24 cellular contexts compared by ENCODE assay signal in genomic region chr2:225600444-225600843, GRCh38.
DNase-seq lines count a peak whose midpoint lies in the region; ATAC-seq, FAIRE-seq and TF ChIP-seq lines count a peak whose summit lies in the region.
"Had no signal": no experiment of that assay in that cellular context is flagged by ENCODE, and none has a peak within 500 bp of the region (broad histone marks: within the 10 kb centered on the region; RNA-seq: fewer than 3 reads in every experiment).

No MANE protein-coding gene starts in this region.

- no peaks in the 10 kb centered on the region for H4K20me1 ChIP-seq in BLaER1 treated with 17β-estradiol and CSF1 and Interleukin-3, amounts not matched to agents 10 nM and 100 nM
- no peaks in the 10 kb centered on the region for H4K20me1 ChIP-seq in IMR-90 (ENCODE audit: insufficient read depth, low read length)
- H4K20me1 ChIP-seq in K562 (replicated peaks; ENCODE audit: control insufficient read depth, insufficient read depth, low read length): no peaks in the 10 kb centered on the region

- BruUV-seq in IMR-90 (replicated peaks; lab: Mats Ljungman, UMichigan) (no TSS peak), K562 (replicated peaks; lab: Mats Ljungman, UMichigan) (no TSS peak)

- no peak overlapping the region for H2AK5ac ChIP-seq in IMR-90 (ENCODE audit: low read depth, low read length)
- no peak overlapping the region for H2AK5ac ChIP-seq in mesendoderm (ENCODE audit: low read length)

- peaks cover 12 to 53% (median 35%) of the 10 kb centered on the region in 10 experiments for H3K4me1 ChIP-seq in BLaER1 treated with 17β-estradiol and CSF1 and Interleukin-3, amounts not matched to agents 10 nM and 100 nM
- H3K4me1 ChIP-seq in IMR-90 (ENCODE audit: control insufficient read depth, insufficient read depth, low read length): no peaks in the 10 kb centered on the region
- H3K4me1 ChIP-seq in K562 (replicated peaks in 1 of 2; ENCODE audit: control insufficient read depth in 2 of 2, insufficient read depth in 2 of 2, low read length in 2 of 2): peaks cover 0 to 8% of the 10 kb centered on the region in 2 experiments; a peak in 2 of 5 replicates
- no peaks in the 10 kb centered on the region for H3K4me1 ChIP-seq in small intestine (ENCODE audit: control insufficient read depth in 2 of 2, insufficient read depth in 1 of 2, low read depth in 1 of 2, low read length in 1 of 2)
- no peaks in the 10 kb centered on the region for H3K4me1 ChIP-seq in gastroesophageal sphincter
- no peaks in the 10 kb centered on the region for H3K4me1 ChIP-seq in mesendoderm (ENCODE audit: control insufficient read depth, low read depth, low read length)
- H3K4me1 ChIP-seq: colonic mucosa, parathyroid adenoma, right lobe of liver had no signal

- intact Hi-C loops in IMR-90 (cut with micrococcal nuclease): no loop called here
- intact Hi-C loops in K562 (cut with micrococcal nuclease): no loop called here

- H3K9me1 ChIP-seq in IMR-90 (ENCODE audit: insufficient read depth, low read length): no peaks in the 10 kb centered on the region
- no peaks in the 10 kb centered on the region for H3K9me1 ChIP-seq in K562 (ENCODE audit: control insufficient read depth, insufficient read depth, low read length)

- in situ Hi-C loops in IMR-90 (cut with MboI; ENCODE audit: low sequenced_read_pairs): no loop called here
- in situ Hi-C loops in K562 (cut with MboI): no loop called here

- H3K23ac ChIP-seq in IMR-90 (ENCODE audit: low read depth, low read length): no peak overlapping the region
- H3K23ac ChIP-seq in mesendoderm (ENCODE audit: low read length): no peak overlapping the region

- H3K79me1 ChIP-seq in IMR-90 (ENCODE audit: low read depth in 1 of 2, low read length in 2 of 2) (no peaks in the 10 kb centered on the region), mesendoderm (ENCODE audit: low read length) (no peaks in the 10 kb centered on the region)

- no peak for TF ChIP-seq RAD21 in IMR-90 (IDR thresholded peaks at IDR 0.05; ENCODE audit: low read length)
- no peak for TF ChIP-seq RAD21 in K562 (CRISPR knock-in tag; conservative IDR thresholded peaks at IDR 0.05 in 1 of 2, IDR thresholded peaks at IDR 0.05 in 1 of 2)

- H3K9ac ChIP-seq in BLaER1 treated with 17β-estradiol and CSF1 and Interleukin-3, amounts not matched to agents 10 nM and 100 nM: peak overlapping the region in 4 of 11 experiments; percentile 0 to 72 (median 30); a peak in 4 of 22 replicates
- H3K9ac ChIP-seq in IMR-90 (ENCODE audit: low read depth, low read length): no peak overlapping the region
- peak overlapping the region in 1 of 2 experiments; percentile 14; a peak in 1 of 4 replicates for H3K9ac ChIP-seq in K562 (ENCODE audit: insufficient read depth in 1 of 2, low read depth in 2 of 2, low read length in 2 of 2)
- no peak overlapping the region for H3K9ac ChIP-seq in mesendoderm (ENCODE audit: low read length)
- H3K9ac ChIP-seq: parathyroid adenoma had no signal

- peak overlapping the region in 10 of 11 experiments; percentile 18 to 91 (median 88); a peak in 18 of 22 replicates for H3K27ac ChIP-seq in BLaER1 treated with 17β-estradiol and CSF1 and Interleukin-3, amounts not matched to agents 10 nM and 100 nM
- no peak overlapping the region for H3K27ac ChIP-seq in IMR-90 (ENCODE audit: insufficient read depth, low read length)
- no peak overlapping the region for H3K27ac ChIP-seq in K562 (ENCODE audit: extremely low read depth, low read depth, low read length)
- H3K27ac ChIP-seq in small intestine (ENCODE audit: low read depth in 1 of 2, low read length in 1 of 2): no peak overlapping the region
- no peak overlapping the region for H3K27ac ChIP-seq in gastroesophageal sphincter
- no peak overlapping the region for H3K27ac ChIP-seq in mesendoderm (ENCODE audit: low read depth, low read length)
- H3K27ac ChIP-seq: colonic mucosa, parathyroid adenoma, right lobe of liver, thoracic aorta had no signal

- TF ChIP-seq POLR2A in IMR-90 (IDR thresholded peaks at IDR 0.05; ENCODE audit: low read depth, low read length) (no peak), K562 (conservative IDR thresholded peaks at IDR 0.05) (no peak), gastroesophageal sphincter (IDR thresholded peaks at IDR 0.05) (no peak)

- peak; percentile 86 for ATAC-seq in GM21526 (IDR thresholded peaks at IDR 0.05; ENCODE audit: low FRiP score, unreplicated experiment)
- ATAC-seq in IMR-90 (ENCODE audit: low read depth): no peak
- ATAC-seq in K562: no peak
- no peak for ATAC-seq in gastroesophageal sphincter
- ATAC-seq: activated CD4-positive, CD25-positive, alpha-beta regulatory T cell treated with anti-CD3 and anti-CD28 coated beads, Interleukin-2, amount 50 U/mL, for 24 hours; left cardiac atrium; natural killer cell treated with Interleukin-12 subunit alpha and Interleukin-12 subunit beta and Interleukin-15 and Interleukin-18, amount 100 ng/mL, for 72 hours; PC-3; right lobe of liver; stimulated activated memory B cell treated with anti-CD40 and anti-IgM and Interleukin-4, amounts not matched to agents 10 μg/mL and 1 μg/mL and 100 μg/mL, for 72 hours had no signal

- CTCF ChIA-PET in IMR-90 (lab: Yijun Ruan, JAX) (no interaction called here), K562 (lab: Yijun Ruan, JAX; ENCODE audit: low intra/inter-chr PET ratio) (no interaction called here)

- H2AFZ ChIP-seq in IMR-90 (replicated peaks; ENCODE audit: low read length, poor library complexity): no peak overlapping the region
- H2AFZ ChIP-seq in K562 (ENCODE audit: low read depth, low read length): 0 out of 2 replicates have a peak overlapping the region, but pooled peaks have one; percentile 45
- H2AFZ ChIP-seq: parathyroid adenoma had no signal

- no peak overlapping the region for H2BK20ac ChIP-seq in IMR-90 (ENCODE audit: low read depth, low read length)

- peaks cover 9 to 32% (median 18%) of the 10 kb centered on the region in 11 experiments; a peak in 21 of 22 replicates for H3K9me3 ChIP-seq in BLaER1 treated with 17β-estradiol and CSF1 and Interleukin-3, amounts not matched to agents 10 nM and 100 nM (replicated peaks in 1 of 11)
- H3K9me3 ChIP-seq in IMR-90 (ENCODE audit: control insufficient read depth, insufficient read depth, low read length) (no peaks in the 10 kb centered on the region), K562 (replicated peaks; ENCODE audit: control insufficient read depth, insufficient read depth, low read depth, low read length) (peaks cover 1% of the 10 kb centered on the region; the same call in 1 of the 2 replicates), small intestine (ENCODE audit: control insufficient read depth, low read depth) (no peaks in the 10 kb centered on the region), gastroesophageal sphincter (no peaks in the 10 kb centered on the region)
- H3K9me3 ChIP-seq: colonic mucosa, right lobe of liver, thoracic aorta had no signal

- TF ChIP-seq EP300 in K562 (IDR thresholded peaks at IDR 0.05; ENCODE audit: low read length): no peak
- TF ChIP-seq EP300 in gastroesophageal sphincter (IDR thresholded peaks at IDR 0.05): no peak

- H3K4ac ChIP-seq in IMR-90 (ENCODE audit: low read depth, low read length) (no peak overlapping the region), mesendoderm (ENCODE audit: low read depth, low read length) (no peak overlapping the region)

- dilution Hi-C loops in IMR-90 (cut with HindIII; ENCODE audit: low sequenced_read_pairs, unreplicated experiment): no loop called here

- H3K18ac ChIP-seq in IMR-90 (ENCODE audit: low read depth, low read length) (no peak overlapping the region), mesendoderm (ENCODE audit: low read length) (no peak overlapping the region)

- no peaks in the 10 kb centered on the region for H3K27me3 ChIP-seq in BLaER1 treated with 17β-estradiol and CSF1 and Interleukin-3, amounts not matched to agents 10 nM and 100 nM
- H3K27me3 ChIP-seq in IMR-90 (ENCODE audit: control insufficient read depth, insufficient read depth, low read length) (no peaks in the 10 kb centered on the region), K562 (ENCODE audit: control insufficient read depth in 2 of 2, insufficient read depth in 2 of 2, low read length in 2 of 2) (no peaks in the 10 kb centered on the region), small intestine (ENCODE audit: control insufficient read depth in 2 of 2, insufficient read depth in 2 of 2, low read length in 2 of 2) (no peaks in the 10 kb centered on the region), gastroesophageal sphincter (no peaks in the 10 kb centered on the region), mesendoderm (ENCODE audit: insufficient read depth, low read length, poor library complexity) (no peaks in the 10 kb centered on the region)
- H3K27me3 ChIP-seq: colonic mucosa, right lobe of liver had no signal

- H2BK5ac ChIP-seq in IMR-90 (ENCODE audit: low read depth, low read length, poor library complexity, severe bottlenecking) (no peak overlapping the region), mesendoderm (ENCODE audit: low read length) (no peak overlapping the region)

- H3K4me2 ChIP-seq in BLaER1 treated with 17β-estradiol and CSF1 and Interleukin-3, amounts not matched to agents 10 nM and 100 nM: peak overlapping the region in 9 of 11 experiments; percentile 16 to 85 (median 78); a peak in 17 of 22 replicates
- H3K4me2 ChIP-seq in IMR-90 (ENCODE audit: low read depth, low read length) (no peak overlapping the region), K562 (ENCODE audit: insufficient read depth, low read length) (no peak overlapping the region), mesendoderm (ENCODE audit: low read length) (no peak overlapping the region)

- peaks cover 0 to 9% (median 0%) of the 10 kb centered on the region in 11 experiments; a peak in 4 of 22 replicates for H3K36me3 ChIP-seq in BLaER1 treated with 17β-estradiol and CSF1 and Interleukin-3, amounts not matched to agents 10 nM and 100 nM
- no peaks in the 10 kb centered on the region for H3K36me3 ChIP-seq in IMR-90 (ENCODE audit: control insufficient read depth, insufficient read depth, low read length)
- no peaks in the 10 kb centered on the region for H3K36me3 ChIP-seq in K562 (ENCODE audit: control insufficient read depth, insufficient read depth, low read length)
- no peaks in the 10 kb centered on the region for H3K36me3 ChIP-seq in small intestine (ENCODE audit: control insufficient read depth in 2 of 2, insufficient read depth in 2 of 2, low read length in 2 of 2)
- H3K36me3 ChIP-seq in gastroesophageal sphincter: no peaks in the 10 kb centered on the region
- H3K36me3 ChIP-seq in mesendoderm (ENCODE audit: control insufficient read depth, insufficient read depth, low read length): no peaks in the 10 kb centered on the region
- H3K36me3 ChIP-seq: colonic mucosa, right lobe of liver, thoracic aorta had no signal

- H4K5ac ChIP-seq in IMR-90 (ENCODE audit: low read depth, low read length) (no peak overlapping the region), mesendoderm (ENCODE audit: low read length) (no peak overlapping the region)

- H2BK120ac ChIP-seq in IMR-90 (ENCODE audit: low read depth, low read length) (no peak overlapping the region), mesendoderm (ENCODE audit: low read depth, low read length) (no peak overlapping the region)

- DNase-seq in IMR-90 (peak; percentile 4), K562 (ENCODE audit: extremely low read depth in 1 of 4, low spot score in 3 of 4) (no peak), small intestine (no peak), H4 (ENCODE audit: low spot score) (no peak), mesendoderm (no peak)
- DNase-seq: activated CD8-positive, alpha-beta memory T cell treated with anti-CD3 and anti-CD28 coated beads for 24 hours; activated naive CD8-positive, alpha-beta T cell treated with anti-CD3 and anti-CD28 coated beads for 36 hours; colonic mucosa; KG1; left cardiac atrium; NCI-H69; PC-3; right lobe of liver had no signal

- H3K14ac ChIP-seq in IMR-90 (replicated peaks; ENCODE audit: low read depth, low read length): no peak overlapping the region

- H2AK9ac ChIP-seq in IMR-90 (replicated peaks; ENCODE audit: low read depth, low read length, poor library complexity): no peak overlapping the region

- peak overlapping the region in 1 of 10 experiments; percentile 29; a peak in 1 of 20 replicates for H3K4me3 ChIP-seq in BLaER1 treated with 17β-estradiol and CSF1 and Interleukin-3, amounts not matched to agents 10 nM and 100 nM
- H3K4me3 ChIP-seq in IMR-90 (ENCODE audit: insufficient read depth, low read depth, low read length) (no peak overlapping the region), K562 (no peak overlapping the region), small intestine (ENCODE audit: low read depth in 1 of 2, low read length in 2 of 2) (no peak overlapping the region), gastroesophageal sphincter (no peak overlapping the region), mesendoderm (ENCODE audit: low read length) (no peak overlapping the region)
- H3K4me3 ChIP-seq: colonic mucosa, right lobe of liver, thoracic aorta had no signal

- FAIRE-seq in K562 (lab: Jason Lieb, UNC) (no peak), small intestine (lab: Jason Lieb, UNC) (no peak)
- FAIRE-seq: endometrium, G401.6, H1 had no signal

- H3K56ac ChIP-seq in IMR-90 (ENCODE audit: extremely low read depth, insufficient read depth, low read length): no peak overlapping the region
- no peak overlapping the region for H3K56ac ChIP-seq in mesendoderm (ENCODE audit: low read length)

- no peak for TF ChIP-seq CTCF in IMR-90 (conservative IDR thresholded peaks at IDR 0.05; ENCODE audit: low read depth, low read length)
- TF ChIP-seq CTCF in K562 (IDR thresholded peaks at IDR 0.05 in 2 of 3, conservative IDR thresholded peaks at IDR 0.05 in 1 of 3; ENCODE audit: insufficient read depth in 2 of 3, low read depth in 1 of 3, low read length in 3 of 3): no peak
- TF ChIP-seq CTCF in gastroesophageal sphincter (IDR thresholded peaks at IDR 0.05): no peak

- POLR2A ChIA-PET in IMR-90 (lab: Charles Lee; ENCODE audit: unreplicated experiment): no interaction called here
- POLR2A ChIA-PET in K562 (lab: Yijun Ruan, JAX): no interaction called here

- no peak overlapping the region for H4K91ac ChIP-seq in IMR-90 (ENCODE audit: insufficient read depth, low read depth, low read length)

- H4K8ac ChIP-seq in IMR-90 (ENCODE audit: low read depth in 2 of 2, low read length in 2 of 2) (no peak overlapping the region), mesendoderm (ENCODE audit: low read depth, low read length) (no peak overlapping the region)

- H3K79me2 ChIP-seq in K562 (ENCODE audit: control insufficient read depth, insufficient read depth, low read length) (no peaks in the 10 kb centered on the region), mesendoderm (ENCODE audit: control insufficient read depth, insufficient read depth, low read length) (no peaks in the 10 kb centered on the region)
- H3K79me2 ChIP-seq: parathyroid adenoma had no signal

- no peak overlapping the region for H2BK15ac ChIP-seq in IMR-90 (ENCODE audit: low read depth, low read length)
- no peak overlapping the region for H2BK15ac ChIP-seq in mesendoderm (replicated peaks; ENCODE audit: low read depth)

Comparison
In these comparisons a context has a peak if more than half of its experiments do, and no peak if none do; other contexts are left out.
1. H3K27ac ChIP-seq: peak in BLaER1 treated with 17β-estradiol and CSF1 and Interleukin-3, amounts not matched to agents 10 nM and 100 nM (10 of 11); none in IMR-90 (single experiment), K562 (single experiment), small intestine (0 of 2), gastroesophageal sphincter (0 of 4) and mesendoderm (single experiment).
2. H3K4me2 ChIP-seq: peak in BLaER1 treated with 17β-estradiol and CSF1 and Interleukin-3, amounts not matched to agents 10 nM and 100 nM (9 of 11); none in IMR-90 (single experiment), K562 (single experiment) and mesendoderm (single experiment).